ENCODE assay signal across 18 cellular contexts in the genomic region with DNA sequence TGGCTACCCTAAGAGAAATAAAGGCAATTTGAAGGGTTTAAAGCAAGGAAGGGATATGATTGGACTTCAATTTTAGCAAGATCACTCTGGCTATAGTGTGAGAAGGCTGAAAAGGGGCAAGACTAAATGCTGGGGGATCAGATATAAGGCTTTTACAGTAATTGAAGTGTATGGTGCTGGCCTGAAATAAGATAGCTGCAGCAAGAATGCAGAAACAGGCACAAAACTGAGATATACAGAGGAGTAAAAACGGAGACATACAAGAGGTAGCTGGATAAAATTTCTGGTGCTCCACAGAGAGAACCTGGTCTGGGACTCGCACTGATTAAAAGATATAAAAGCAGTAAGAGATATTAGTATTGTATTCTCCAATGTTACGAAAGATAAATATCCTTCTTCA.
"Had no signal": no experiment of that assay in that cellular context is flagged by ENCODE, and none has a peak within 500 bp of the region (broad histone marks: within the 10 kb centered on the region; RNA-seq: fewer than 3 reads in every experiment).

No MANE protein-coding gene starts in this region.

- H3K36me3 ChIP-seq: esophagus muscularis mucosa, gastrocnemius medialis, left lung, lower lobe of right lung, prostate gland, right lobe of liver, suprapubic skin, thyroid gland had no signal

- ATAC-seq: effector memory CD8-positive, alpha-beta T cell; gastrocnemius medialis; left lung; lower lobe of right lung; naive thymus-derived CD4-positive, alpha-beta T cell; right lobe of liver; stimulated activated effector memory CD8-positive, alpha-beta T cell treated with anti-CD3 and anti-CD28 coated beads, Interleukin-12 subunit alpha, Interleukin-12 subunit beta, amount 100 ng/mL, for 72 hours; stimulated activated naive CD8-positive, alpha-beta T cell treated with anti-CD3 and anti-CD28 coated beads, Interleukin-15, Interleukin-2, amounts not matched to agents 100 U/mL and 50 U/mL, for 24 hours had no signal

- H3K4me1 ChIP-seq: esophagus muscularis mucosa, gastrocnemius medialis, parathyroid adenoma, prostate gland, thyroid gland had no signal

- H3K27me3 ChIP-seq: esophagus muscularis mucosa, gastrocnemius medialis, left lung, right lobe of liver, suprapubic skin, thyroid gland had no signal

- DNase-seq: effector memory CD8-positive, alpha-beta T cell; gastrocnemius medialis; left lung; lower lobe of right lung; mesenchymal stem cell; naive thymus-derived CD4-positive, alpha-beta T cell; nephron progenitor cell; right lobe of liver; stimulated activated CD4-positive, alpha-beta T cell treated with anti-CD3 and anti-CD28 coated beads, Interleukin-4, amount 100 ng/mL, for 1 hour; stimulated activated CD8-positive, alpha-beta memory T cell treated with anti-CD3 and anti-CD28 coated beads, Interleukin-4, amount 100 ng/mL, for 48 hours; stimulated activated naive CD8-positive, alpha-beta T cell treated with anti-CD3 and anti-CD28 coated beads, Interleukin-15, Interleukin-2, amounts not matched to agents 100 U/mL and 50 U/mL, for 24 hours; thyroid gland had no signal

- H3K4me3 ChIP-seq: esophagus muscularis mucosa, gastrocnemius medialis, left lung, lower lobe of right lung, prostate gland, right lobe of liver, suprapubic skin, thyroid gland had no signal

- H3K27ac ChIP-seq: epithelial cell of prostate, esophagus muscularis mucosa, gastrocnemius medialis, left lung, lower lobe of right lung, parathyroid adenoma, prostate gland, right lobe of liver, suprapubic skin, thyroid gland had no signal

- H3K9me3 ChIP-seq: prostate gland, thyroid gland had no signal
